Comparison of ENCODE assay signal across 7 cellular contexts in genomic region chr18:46456691-46457090, GRCh38.
"Had no signal": no experiment of that assay in that cellular context is flagged by ENCODE, and none has a peak within 500 bp of the region (broad histone marks: within the 10 kb centered on the region; RNA-seq: fewer than 3 reads in every experiment).

No MANE protein-coding gene starts in this region.

- DNase-seq: IMR-90, KBM-7, KG1 had no signal

- H3K4me3 ChIP-seq: K562 had no signal

- H3K36me3 Mint-ChIP-seq: IgD-negative memory B cell had no signal

- H3K4me3 Mint-ChIP-seq: IgD-negative memory B cell had no signal

- H3K27ac ChIP-seq: HL-60, KMS-11 had no signal

- H3K27me3 Mint-ChIP-seq: IgD-negative memory B cell had no signal

- H3K27ac Mint-ChIP-seq: IgD-negative memory B cell had no signal
